8 cellular contexts compared by ENCODE assay signal in genomic region chr2:149597050-149598013, GRCh38. TPM values are rescaled to one million over a fixed set of nuclear protein-coding genes. Genes with fewer than 3 reads are reported as not detected.
DNase-seq lines count a peak whose midpoint lies in the region; ATAC-seq, FAIRE-seq and TF ChIP-seq lines count a peak whose summit lies in the region.

No MANE protein-coding gene starts in this region.

- H3K4me3 ChIP-seq in GM06990 (replicated peaks; ENCODE audit: low read depth, low read length) = no peak overlapping the region
- H3K4me3 ChIP-seq in LNCaP clone FGC (ENCODE audit: low read depth, low read length) = no peak overlapping the region
- no peak overlapping the region for H3K4me3 ChIP-seq in neural progenitor cell
- H3K4me3 ChIP-seq in upper lobe of right lung = peak overlapping the region; percentile 23

- H2AFZ ChIP-seq in H9 (ENCODE audit: low read length) (no peak overlapping the region), neural progenitor cell (replicated peaks) (peak overlapping the region; percentile 58)

- H4K20me1 ChIP-seq in H9 (ENCODE audit: control insufficient read depth, insufficient read depth, insufficient read length) (no peaks in the 10 kb centered on the region), neural progenitor cell (ENCODE audit: low read depth) (no peaks in the 10 kb centered on the region)

- H3K27ac Mint-ChIP-seq in H9 (peak overlapping the region in 1 of 3 experiments; percentile 50; a peak in 1 of 7 replicates), neural progenitor cell (no peak overlapping the region)

- H2AK5ac ChIP-seq in H9 (ENCODE audit: insufficient read length, low read length) = no peak overlapping the region

- no peak overlapping the region for H2BK120ac ChIP-seq in H9 (ENCODE audit: low read depth, low read length, poor library complexity, severe bottlenecking)

- no peak overlapping the region for H3K23ac ChIP-seq in H9 (ENCODE audit: insufficient read length, low read depth, low read length)

- H3K56ac ChIP-seq in H9 (ENCODE audit: insufficient read length, low read depth, low read length) = no peak overlapping the region

- ATAC-seq in upper lobe of right lung = peak; percentile 97

- no peak overlapping the region for H3K18ac ChIP-seq in H9 (ENCODE audit: insufficient read length, low read depth, low read length)

- no peaks in the 10 kb centered on the region for H3K4me1 ChIP-seq in H9 (ENCODE audit: insufficient read depth, low read length)
- H3K4me1 ChIP-seq in neural progenitor cell = no peaks in the 10 kb centered on the region
- H3K4me1 ChIP-seq in upper lobe of right lung = no peaks in the 10 kb centered on the region

- no peaks in the 10 kb centered on the region for H3K36me3 ChIP-seq in GM06990 (ENCODE audit: control insufficient read depth, insufficient read depth, low read length)
- no peaks in the 10 kb centered on the region for H3K36me3 ChIP-seq in neural progenitor cell
- no peaks in the 10 kb centered on the region for H3K36me3 ChIP-seq in upper lobe of right lung

- no peak overlapping the region for H2BK12ac ChIP-seq in H9 (ENCODE audit: insufficient read length, low read depth, low read length)

- H3K9ac ChIP-seq in H9 (ENCODE audit: extremely low read depth, insufficient read length, low read length) (no peak overlapping the region), neural progenitor cell (no peak overlapping the region)

- H4K91ac ChIP-seq in H9 (ENCODE audit: insufficient read length, low read depth, low read length) = no peak overlapping the region

- no CpG with 5 or more reads among the region's 12 CpGs for WGBS in H9 (ENCODE audit: extremely low coverage, insufficient read length, low lambda C conversion rate)

- TF ChIP-seq CTCF in GM06990 (IDR thresholded peaks at IDR 0.05; ENCODE audit: insufficient read depth, low read length, poor library complexity, severe bottlenecking) = peak; percentile 81
- TF ChIP-seq CTCF in H9 (conservative IDR thresholded peaks at IDR 0.05) = peak; percentile 89
- peak; percentile 82 for TF ChIP-seq CTCF in LNCaP clone FGC (IDR thresholded peaks at IDR 0.05; ENCODE audit: control insufficient read depth, extremely low read depth, insufficient read depth)
- TF ChIP-seq CTCF in neural progenitor cell (IDR thresholded peaks at IDR 0.05) = peak; percentile 91
- peak; percentile 81 for TF ChIP-seq CTCF in upper lobe of right lung (IDR thresholded peaks at IDR 0.05)

- H3K4me2 ChIP-seq in H9 (ENCODE audit: insufficient read depth, insufficient read length, low read length) (no peak overlapping the region), neural progenitor cell (no peak overlapping the region)

- no peak overlapping the region for H2BK15ac ChIP-seq in H9 (ENCODE audit: low read depth, low read length)

- intact Hi-C loops in upper lobe of right lung (cut with DNase I) = loop anchor here (10.0 kb wide), 1 partner anchor 897 kb away; no protein-coding TSS in a partner anchor

- no peak overlapping the region for H4K5ac ChIP-seq in H9 (ENCODE audit: insufficient read length, low read depth, low read length)

- H3K14ac ChIP-seq in H9 (ENCODE audit: insufficient read depth, low read length) = no peak overlapping the region

- H4K8ac ChIP-seq in H9 (replicated peaks; ENCODE audit: insufficient read length, low read depth, low read length) = no peak overlapping the region

- no peak overlapping the region for H3K4ac ChIP-seq in H9 (ENCODE audit: low read depth, low read length)

- no peaks in the 10 kb centered on the region for H3K27me3 ChIP-seq in GM06990 (replicated peaks; ENCODE audit: control insufficient read depth, insufficient read depth, low read length)
- H3K27me3 ChIP-seq in H9 (ENCODE audit: insufficient read depth, low read length) = no peaks in the 10 kb centered on the region
- no peaks in the 10 kb centered on the region for H3K27me3 ChIP-seq in neural progenitor cell
- no peaks in the 10 kb centered on the region for H3K27me3 ChIP-seq in upper lobe of right lung

- H3T11ph ChIP-seq in H9 (ENCODE audit: low read length) = no peak overlapping the region

- H3K9me3 ChIP-seq in H9 (ENCODE audit: control insufficient read depth, low read depth, low read length) = no peaks in the 10 kb centered on the region
- H3K9me3 ChIP-seq in neural progenitor cell (ENCODE audit: low read depth) = no peaks in the 10 kb centered on the region
- H3K9me3 ChIP-seq in upper lobe of right lung = no peaks in the 10 kb centered on the region

- H2BK20ac ChIP-seq in H9 (ENCODE audit: low read depth, low read length, poor library complexity, severe bottlenecking) = no peak overlapping the region

- H3K4me1 Mint-ChIP-seq in H9 = peaks cover 16 to 22% of the 10 kb centered on the region in 2 experiments
- peaks cover 18% of the 10 kb centered on the region for H3K4me1 Mint-ChIP-seq in neural progenitor cell

- no peaks in the 10 kb centered on the region for H3F3A ChIP-seq in neural progenitor cell (ENCODE audit: low read depth)

- peaks cover 16 to 19% of the 10 kb centered on the region in 2 experiments for H3K9me3 Mint-ChIP-seq in H9
- peaks cover 15% of the 10 kb centered on the region for H3K9me3 Mint-ChIP-seq in neural progenitor cell

- peaks cover 2 to 14% (median 2%) of the 10 kb centered on the region in 3 experiments; a peak in 3 of 7 replicates for H3K36me3 Mint-ChIP-seq in H9 (ENCODE audit: insufficient read depth in 1 of 3, low read depth in 3 of 3)
- peaks cover 2% of the 10 kb centered on the region for H3K36me3 Mint-ChIP-seq in neural progenitor cell

- H3K4me3 Mint-ChIP-seq in H9 (no peak overlapping the region), neural progenitor cell (no peak overlapping the region)

- no peaks in the 10 kb centered on the region for H3K27me3 Mint-ChIP-seq in H9 (ENCODE audit: low read depth)
- H3K27me3 Mint-ChIP-seq in neural progenitor cell (ENCODE audit: insufficient read depth, low read depth) = no peaks in the 10 kb centered on the region

- FAIRE-seq in RCC 7860 (lab: Jason Lieb, UNC) = peak; percentile 90

- no peaks in the 10 kb centered on the region for H3K23me2 ChIP-seq in H9 (ENCODE audit: insufficient read length, low read depth, low read length, poor library complexity, severe bottlenecking)

- no peaks in the 10 kb centered on the region for H3K79me2 ChIP-seq in H9 (ENCODE audit: insufficient read depth, low read length)
- no peaks in the 10 kb centered on the region for H3K79me2 ChIP-seq in neural progenitor cell (ENCODE audit: low read depth)

- DNase-seq in GM06990 (ENCODE audit: extremely low read depth, insufficient read length) (peak; percentile 47), H9 (peak; percentile 59), LNCaP clone FGC (ENCODE audit: low read depth) (no peak), RCC 7860 (ENCODE audit: low spot score) (peak; percentile 88), activated T-helper 1 cell treated with Interleukin-2 at 50 U/mL for 16 hours (ENCODE audit: low read depth) (peak; percentile 11), fibroblast of peridontal ligament (ENCODE audit: extremely low read depth) (peak; percentile 92), neural progenitor cell (ENCODE audit: low spot score) (peak; percentile 83), upper lobe of right lung (no peak)

- H3K79me1 ChIP-seq in H9 (ENCODE audit: insufficient read depth, low read depth, low read length, poor library complexity, severe bottlenecking) = no peaks in the 10 kb centered on the region

- H3K27ac ChIP-seq in H9 (ENCODE audit: insufficient read length, low read depth, low read length) = no peak overlapping the region
- no peak overlapping the region for H3K27ac ChIP-seq in neural progenitor cell
- no peak overlapping the region for H3K27ac ChIP-seq in upper lobe of right lung

- H2BK5ac ChIP-seq in H9 (ENCODE audit: insufficient read length, low read length) = no peak overlapping the region

RNA-seq across cellular contexts. Expression of gene MMADHC, which starts 9.8 kb away (rescaled TPM):
- total RNA-seq in H9 (2021) (149 TPM in 2 replicates), neural progenitor cell (ENCODE audit: low replicate concordance) (149 and 178 TPM in 2 replicates), upper lobe of right lung (70.9 TPM)

Comparison
In these comparisons a context has a peak if more than half of its experiments do, and no peak if none do; other contexts are left out.
1. DNase-seq: peak in GM06990 (single experiment), H9 (single experiment), RCC 7860 (single experiment), activated T-helper 1 cell treated with Interleukin-2 at 50 U/mL for 16 hours (single experiment), fibroblast of peridontal ligament (single experiment) and neural progenitor cell (single experiment); none in LNCaP clone FGC (single experiment) and upper lobe of right lung (single experiment).
2. Peak in every context shown above with its lines, with median percentiles within 50 percentile points of each other: CTCF ChIP-seq.